In the genomic region with DNA sequence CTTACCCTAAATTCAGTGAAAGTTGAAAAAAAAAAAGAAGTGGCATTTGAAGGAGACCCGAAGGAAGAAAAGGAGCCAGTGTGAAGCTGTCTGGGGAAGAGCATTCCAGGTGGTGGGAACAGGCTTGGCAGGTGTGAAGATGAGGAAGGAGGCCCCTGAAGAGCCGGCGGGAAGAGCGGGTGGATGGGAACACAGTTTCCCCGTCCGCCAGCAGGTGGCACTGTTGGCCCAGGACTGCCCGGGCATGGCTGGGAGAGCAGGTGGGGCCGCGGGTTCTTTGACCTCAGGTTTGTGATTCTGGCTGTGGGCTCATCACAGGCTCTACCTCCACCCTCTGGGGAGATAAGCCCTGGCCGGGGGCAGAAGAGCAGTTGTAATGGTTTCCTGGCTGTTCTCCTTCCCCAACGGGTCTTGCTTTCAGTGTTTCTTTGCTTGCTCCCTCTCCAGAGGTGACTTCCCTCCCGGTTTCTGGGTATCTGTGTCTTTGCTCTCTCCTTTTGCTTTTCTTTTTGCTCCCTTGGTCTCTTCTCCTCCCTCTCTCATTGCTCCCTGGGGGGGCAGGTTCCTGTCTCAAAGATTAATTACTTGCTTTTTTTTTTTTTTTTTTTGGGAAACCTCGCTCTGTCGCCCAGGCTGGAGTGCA, we compare ENCODE assay signal across 1 cellular context.
TF ChIP-seq lines count a peak whose summit lies in the region.

No MANE protein-coding gene starts in this region.

TF ChIP-seq in H1, 55 proteins besides CTCF, POLR2A, EP300 and RAD21:
- TF ChIP-seq TEAD4 (IDR thresholded peaks at IDR 0.05; ENCODE audit: low read depth, low read length) (0 out of 2 replicates have a peak, but pooled peaks have one; percentile 35), MAFK (IDR thresholded peaks at IDR 0.05; ENCODE audit: low read depth, low read length) (no peak), PHF8 (conservative IDR thresholded peaks at IDR 0.05; ENCODE audit: low read depth, low read length) (no peak), ASH2L (IDR thresholded peaks at IDR 0.05; ENCODE audit: low read length) (no peak), SIX5 (IDR thresholded peaks at IDR 0.05; ENCODE audit: low read depth, low read length) (no peak), CHD2 (IDR thresholded peaks at IDR 0.05; ENCODE audit: low read length) (no peak), JUND (IDR thresholded peaks at IDR 0.05; ENCODE audit: low read length) (no peak), BACH1 (IDR thresholded peaks at IDR 0.05; ENCODE audit: low read length) (peak; percentile 98), POU5F1 (IDR thresholded peaks at IDR 0.05; ENCODE audit: low read depth, low read length) (no peak), KDM1A (IDR thresholded peaks at IDR 0.05; ENCODE audit: borderline replicate concordance, low read length) (no peak), NRF1 (IDR thresholded peaks at IDR 0.05; ENCODE audit: low read depth, low read length) (no peak), SIN3A (conservative IDR thresholded peaks at IDR 0.05 in 1 of 2, IDR thresholded peaks at IDR 0.05 in 1 of 2; ENCODE audit: low read depth in 1 of 2, low read length in 2 of 2) (0 out of 4 replicates have a peak, but pooled peaks of 1 of the 2 experiments have one; percentile 27), YY1 (IDR thresholded peaks at IDR 0.05; ENCODE audit: low read depth, low read length) (peak; percentile 28; the same call in 1 of the 2 replicates), FOSL1 (IDR thresholded peaks at IDR 0.05; ENCODE audit: insufficient read depth, low read depth, low read length) (no peak), SIRT6 (IDR thresholded peaks at IDR 0.05; ENCODE audit: low read length) (no peak), HDAC6 (IDR thresholded peaks at IDR 0.05; ENCODE audit: low read depth, low read length) (no peak), TAF1 (IDR thresholded peaks at IDR 0.05; ENCODE audit: low read depth, low read length) (no peak), TAF7 (optimal IDR thresholded peaks at IDR 0.05; ENCODE audit: borderline replicate concordance, low read depth, low read length) (peak; percentile 33), CBX5 (IDR thresholded peaks at IDR 0.05; ENCODE audit: low read depth, low read length) (no peak), CEBPB (IDR thresholded peaks at IDR 0.05; ENCODE audit: low read depth, low read length) (no peak), EZH2 (IDR thresholded peaks at IDR 0.05; ENCODE audit: low read depth, low read length, severe bottlenecking) (no peak), CTBP2 (IDR thresholded peaks at IDR 0.05; ENCODE audit: borderline replicate concordance, insufficient read depth, insufficient read length, low read length) (no peak), CBX8 (IDR thresholded peaks at IDR 0.05; ENCODE audit: borderline replicate concordance, low read depth, low read length) (no peak), SAP30 (IDR thresholded peaks at IDR 0.05; ENCODE audit: insufficient read depth, insufficient replicate concordance, low read length) (no peak), RNF2 (IDR thresholded peaks at IDR 0.05; ENCODE audit: borderline replicate concordance, low read depth, low read length, missing control alignments, poor library complexity, severe bottlenecking) (no peak), HDAC2 (IDR thresholded peaks at IDR 0.05; ENCODE audit: borderline replicate concordance in 1 of 2, low read depth in 2 of 2, low read length in 2 of 2) (no peak), RXRA (IDR thresholded peaks at IDR 0.05; ENCODE audit: insufficient read depth, low read depth, low read length) (no peak), KDM4A (IDR thresholded peaks at IDR 0.05; ENCODE audit: low read depth, low read length, severe bottlenecking) (no peak), NANOG (IDR thresholded peaks at IDR 0.05; ENCODE audit: insufficient read depth, low read depth, low read length, poor library complexity, severe bottlenecking) (peak; percentile 10), RBBP5 (IDR thresholded peaks at IDR 0.05; ENCODE audit: borderline replicate concordance, low read depth, low read length) (no peak), TBP (IDR thresholded peaks at IDR 0.05; ENCODE audit: low read depth, low read length) (no peak), SRF (IDR thresholded peaks at IDR 0.05; ENCODE audit: low read depth, low read length) (no peak), ZNF274 (IDR thresholded peaks at IDR 0.05; ENCODE audit: borderline replicate concordance, extremely low read depth, low read length) (no peak), SP4 (IDR thresholded peaks at IDR 0.05; ENCODE audit: low read length) (no peak), TCF12 (IDR thresholded peaks at IDR 0.05; ENCODE audit: low read depth, low read length) (peak; percentile 84), SP1 (IDR thresholded peaks at IDR 0.05; ENCODE audit: low read depth, low read length) (no peak), BRCA1 (IDR thresholded peaks at IDR 0.05; ENCODE audit: low read depth, low read length) (no peak), SP2 (IDR thresholded peaks at IDR 0.05; ENCODE audit: low read length) (no peak), GABPA (IDR thresholded peaks at IDR 0.05; ENCODE audit: borderline replicate concordance, insufficient read depth, low read length) (peak; percentile 74)
- TF ChIP-seq, protein P1, sequence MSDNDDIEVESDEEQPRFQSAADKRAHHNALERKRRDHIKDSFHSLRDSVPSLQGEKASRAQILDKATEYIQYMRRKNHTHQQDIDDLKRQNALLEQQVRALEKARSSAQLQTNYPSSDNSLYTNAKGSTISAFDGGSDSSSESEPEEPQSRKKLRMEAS (IDR thresholded peaks at IDR 0.05), result peak; percentile 82
- TF ChIP-seq, protein P2, sequence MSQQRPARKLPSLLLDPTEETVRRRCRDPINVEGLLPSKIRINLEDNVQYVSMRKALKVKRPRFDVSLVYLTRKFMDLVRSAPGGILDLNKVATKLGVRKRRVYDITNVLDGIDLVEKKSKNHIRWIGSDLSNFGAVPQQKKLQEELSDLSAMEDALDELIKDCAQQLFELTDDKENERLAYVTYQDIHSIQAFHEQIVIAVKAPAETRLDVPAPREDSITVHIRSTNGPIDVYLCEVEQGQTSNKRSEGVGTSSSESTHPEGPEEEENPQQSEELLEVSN (IDR thresholded peaks at IDR 0.05), result peak; percentile 87
- TF ChIP-seq, protein P3, sequence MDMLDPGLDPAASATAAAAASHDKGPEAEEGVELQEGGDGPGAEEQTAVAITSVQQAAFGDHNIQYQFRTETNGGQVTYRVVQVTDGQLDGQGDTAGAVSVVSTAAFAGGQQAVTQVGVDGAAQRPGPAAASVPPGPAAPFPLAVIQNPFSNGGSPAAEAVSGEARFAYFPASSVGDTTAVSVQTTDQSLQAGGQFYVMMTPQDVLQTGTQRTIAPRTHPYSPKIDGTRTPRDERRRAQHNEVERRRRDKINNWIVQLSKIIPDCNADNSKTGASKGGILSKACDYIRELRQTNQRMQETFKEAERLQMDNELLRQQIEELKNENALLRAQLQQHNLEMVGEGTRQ (IDR thresholded peaks at IDR 0.05; ENCODE audit: low read length), result no peak
- TF ChIP-seq, protein P4, sequence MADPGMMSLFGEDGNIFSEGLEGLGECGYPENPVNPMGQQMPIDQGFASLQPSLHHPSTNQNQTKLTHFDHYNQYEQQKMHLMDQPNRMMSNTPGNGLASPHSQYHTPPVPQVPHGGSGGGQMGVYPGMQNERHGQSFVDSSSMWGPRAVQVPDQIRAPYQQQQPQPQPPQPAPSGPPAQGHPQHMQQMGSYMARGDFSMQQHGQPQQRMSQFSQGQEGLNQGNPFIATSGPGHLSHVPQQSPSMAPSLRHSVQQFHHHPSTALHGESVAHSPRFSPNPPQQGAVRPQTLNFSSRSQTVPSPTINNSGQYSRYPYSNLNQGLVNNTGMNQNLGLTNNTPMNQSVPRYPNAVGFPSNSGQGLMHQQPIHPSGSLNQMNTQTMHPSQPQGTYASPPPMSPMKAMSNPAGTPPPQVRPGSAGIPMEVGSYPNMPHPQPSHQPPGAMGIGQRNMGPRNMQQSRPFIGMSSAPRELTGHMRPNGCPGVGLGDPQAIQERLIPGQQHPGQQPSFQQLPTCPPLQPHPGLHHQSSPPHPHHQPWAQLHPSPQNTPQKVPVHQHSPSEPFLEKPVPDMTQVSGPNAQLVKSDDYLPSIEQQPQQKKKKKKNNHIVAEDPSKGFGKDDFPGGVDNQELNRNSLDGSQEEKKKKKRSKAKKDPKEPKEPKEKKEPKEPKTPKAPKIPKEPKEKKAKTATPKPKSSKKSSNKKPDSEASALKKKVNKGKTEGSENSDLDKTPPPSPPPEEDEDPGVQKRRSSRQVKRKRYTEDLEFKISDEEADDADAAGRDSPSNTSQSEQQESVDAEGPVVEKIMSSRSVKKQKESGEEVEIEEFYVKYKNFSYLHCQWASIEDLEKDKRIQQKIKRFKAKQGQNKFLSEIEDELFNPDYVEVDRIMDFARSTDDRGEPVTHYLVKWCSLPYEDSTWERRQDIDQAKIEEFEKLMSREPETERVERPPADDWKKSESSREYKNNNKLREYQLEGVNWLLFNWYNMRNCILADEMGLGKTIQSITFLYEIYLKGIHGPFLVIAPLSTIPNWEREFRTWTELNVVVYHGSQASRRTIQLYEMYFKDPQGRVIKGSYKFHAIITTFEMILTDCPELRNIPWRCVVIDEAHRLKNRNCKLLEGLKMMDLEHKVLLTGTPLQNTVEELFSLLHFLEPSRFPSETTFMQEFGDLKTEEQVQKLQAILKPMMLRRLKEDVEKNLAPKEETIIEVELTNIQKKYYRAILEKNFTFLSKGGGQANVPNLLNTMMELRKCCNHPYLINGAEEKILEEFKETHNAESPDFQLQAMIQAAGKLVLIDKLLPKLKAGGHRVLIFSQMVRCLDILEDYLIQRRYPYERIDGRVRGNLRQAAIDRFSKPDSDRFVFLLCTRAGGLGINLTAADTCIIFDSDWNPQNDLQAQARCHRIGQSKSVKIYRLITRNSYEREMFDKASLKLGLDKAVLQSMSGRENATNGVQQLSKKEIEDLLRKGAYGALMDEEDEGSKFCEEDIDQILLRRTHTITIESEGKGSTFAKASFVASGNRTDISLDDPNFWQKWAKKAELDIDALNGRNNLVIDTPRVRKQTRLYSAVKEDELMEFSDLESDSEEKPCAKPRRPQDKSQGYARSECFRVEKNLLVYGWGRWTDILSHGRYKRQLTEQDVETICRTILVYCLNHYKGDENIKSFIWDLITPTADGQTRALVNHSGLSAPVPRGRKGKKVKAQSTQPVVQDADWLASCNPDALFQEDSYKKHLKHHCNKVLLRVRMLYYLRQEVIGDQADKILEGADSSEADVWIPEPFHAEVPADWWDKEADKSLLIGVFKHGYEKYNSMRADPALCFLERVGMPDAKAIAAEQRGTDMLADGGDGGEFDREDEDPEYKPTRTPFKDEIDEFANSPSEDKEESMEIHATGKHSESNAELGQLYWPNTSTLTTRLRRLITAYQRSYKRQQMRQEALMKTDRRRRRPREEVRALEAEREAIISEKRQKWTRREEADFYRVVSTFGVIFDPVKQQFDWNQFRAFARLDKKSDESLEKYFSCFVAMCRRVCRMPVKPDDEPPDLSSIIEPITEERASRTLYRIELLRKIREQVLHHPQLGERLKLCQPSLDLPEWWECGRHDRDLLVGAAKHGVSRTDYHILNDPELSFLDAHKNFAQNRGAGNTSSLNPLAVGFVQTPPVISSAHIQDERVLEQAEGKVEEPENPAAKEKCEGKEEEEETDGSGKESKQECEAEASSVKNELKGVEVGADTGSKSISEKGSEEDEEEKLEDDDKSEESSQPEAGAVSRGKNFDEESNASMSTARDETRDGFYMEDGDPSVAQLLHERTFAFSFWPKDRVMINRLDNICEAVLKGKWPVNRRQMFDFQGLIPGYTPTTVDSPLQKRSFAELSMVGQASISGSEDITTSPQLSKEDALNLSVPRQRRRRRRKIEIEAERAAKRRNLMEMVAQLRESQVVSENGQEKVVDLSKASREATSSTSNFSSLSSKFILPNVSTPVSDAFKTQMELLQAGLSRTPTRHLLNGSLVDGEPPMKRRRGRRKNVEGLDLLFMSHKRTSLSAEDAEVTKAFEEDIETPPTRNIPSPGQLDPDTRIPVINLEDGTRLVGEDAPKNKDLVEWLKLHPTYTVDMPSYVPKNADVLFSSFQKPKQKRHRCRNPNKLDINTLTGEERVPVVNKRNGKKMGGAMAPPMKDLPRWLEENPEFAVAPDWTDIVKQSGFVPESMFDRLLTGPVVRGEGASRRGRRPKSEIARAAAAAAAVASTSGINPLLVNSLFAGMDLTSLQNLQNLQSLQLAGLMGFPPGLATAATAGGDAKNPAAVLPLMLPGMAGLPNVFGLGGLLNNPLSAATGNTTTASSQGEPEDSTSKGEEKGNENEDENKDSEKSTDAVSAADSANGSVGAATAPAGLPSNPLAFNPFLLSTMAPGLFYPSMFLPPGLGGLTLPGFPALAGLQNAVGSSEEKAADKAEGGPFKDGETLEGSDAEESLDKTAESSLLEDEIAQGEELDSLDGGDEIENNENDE (IDR thresholded peaks at IDR 0.05; ENCODE audit: insufficient replicate concordance, low read length), result no peak
- TF ChIP-seq, protein P5, sequence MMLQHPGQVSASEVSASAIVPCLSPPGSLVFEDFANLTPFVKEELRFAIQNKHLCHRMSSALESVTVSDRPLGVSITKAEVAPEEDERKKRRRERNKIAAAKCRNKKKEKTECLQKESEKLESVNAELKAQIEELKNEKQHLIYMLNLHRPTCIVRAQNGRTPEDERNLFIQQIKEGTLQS (IDR thresholded peaks at IDR 0.05; ENCODE audit: insufficient read depth, low read depth, low read length), result 0 out of 2 replicates have a peak, but pooled peaks have one; percentile 23
